1 cellular context compared by ENCODE assay signal in the genomic region with DNA sequence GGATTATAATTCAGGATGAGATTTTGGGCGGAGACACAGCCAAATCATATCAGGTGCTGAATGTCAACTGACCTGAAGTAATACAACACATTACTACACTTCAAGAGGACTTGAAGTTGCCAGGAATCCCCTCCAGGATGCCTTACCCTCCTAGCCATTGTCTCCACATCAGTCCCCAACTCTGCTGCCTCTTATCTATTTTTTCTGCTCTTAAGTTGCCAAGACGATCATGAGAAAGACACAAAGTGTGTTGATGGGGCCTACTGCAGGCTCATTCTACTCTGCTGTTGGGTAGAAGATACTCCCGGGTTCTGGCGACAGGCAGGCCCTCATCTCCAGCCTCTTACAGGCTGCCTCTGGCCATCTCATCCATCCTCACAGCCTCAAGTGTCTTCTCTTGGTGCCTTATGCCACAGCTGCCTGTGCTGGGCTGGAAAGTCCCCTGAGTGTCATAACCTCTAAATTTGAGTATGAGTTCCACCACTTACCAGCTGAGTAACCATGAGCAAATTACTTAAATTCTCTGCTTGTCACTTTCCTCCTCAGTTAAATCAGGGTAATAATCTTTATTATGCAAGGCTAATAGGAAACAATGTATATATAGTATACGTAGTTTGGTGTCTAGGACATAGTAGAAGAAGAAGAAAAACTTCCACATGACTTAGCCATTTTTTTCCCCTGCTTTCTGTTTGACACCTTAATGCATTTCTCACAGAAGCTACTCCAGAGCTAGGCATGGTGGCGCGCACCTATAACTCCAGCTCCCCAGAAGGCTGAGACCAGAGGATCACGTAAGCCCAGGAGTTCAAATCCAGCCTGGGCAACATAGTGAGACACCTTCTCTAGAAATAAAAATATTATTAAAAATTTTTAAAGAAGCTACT.
TF ChIP-seq lines count a peak whose summit lies in the region.

No MANE protein-coding gene starts in this region.

TF ChIP-seq in GM12878, 131 proteins besides CTCF, POLR2A, EP300 and RAD21 (continued from another document and continues in another):
- TF ChIP-seq CREM (IDR thresholded peaks at IDR 0.05; ENCODE audit: low read depth) (peak; percentile 87), ZZZ3 (IDR thresholded peaks at IDR 0.05; ENCODE audit: control insufficient read depth, insufficient read length, low read depth) (no peak), RCOR1 (conservative IDR thresholded peaks at IDR 0.05; ENCODE audit: low read depth, low read length) (0 out of 2 replicates have a peak, but pooled peaks have one; percentile 51), ZSCAN29 (IDR thresholded peaks at IDR 0.05) (no peak), IKZF2 (IDR thresholded peaks at IDR 0.05) (peak in 1 of 2 experiments; percentile 20; a peak in 1 of 4 replicates), IRF4 (IDR thresholded peaks at IDR 0.05; ENCODE audit: low read depth, low read length) (0 out of 2 replicates have a peak, but pooled peaks have one; percentile 46), SKIL (IDR thresholded peaks at IDR 0.05; ENCODE audit: low read depth, poor library complexity, severe bottlenecking) (no peak), MYC (IDR thresholded peaks at IDR 0.05; ENCODE audit: insufficient read depth, insufficient read length, insufficient replicate concordance, low read length, severe bottlenecking) (no peak), YBX1 (IDR thresholded peaks at IDR 0.05) (no peak), TARDBP (IDR thresholded peaks at IDR 0.05; ENCODE audit: borderline replicate concordance) (no peak), ZNF384 (IDR thresholded peaks at IDR 0.05; ENCODE audit: borderline replicate concordance, low read depth, low read length) (no peak), RUNX3 (IDR thresholded peaks at IDR 0.05; ENCODE audit: low read length) (peak; percentile 88), SREBF1 (IDR thresholded peaks at IDR 0.05; ENCODE audit: low read length) (no peak), YY1 (IDR thresholded peaks at IDR 0.05; ENCODE audit: low read depth, low read length) (no peak), SIN3A (IDR thresholded peaks at IDR 0.05; ENCODE audit: low read depth, low read length) (no peak), ZBTB11 (CRISPR knock-in tag; IDR thresholded peaks at IDR 0.05) (no peak), EGR1 (IDR thresholded peaks at IDR 0.05; ENCODE audit: borderline replicate concordance in 1 of 2, low read depth in 2 of 2, low read length in 2 of 2) (no peak), EZH2 (IDR thresholded peaks at IDR 0.05; ENCODE audit: borderline replicate concordance, control insufficient read depth, low read depth, low read length) (no peak), SUPT20H (IDR thresholded peaks at IDR 0.05; ENCODE audit: borderline replicate concordance, control insufficient read depth, low read depth, low read length) (no peak), ASH2L (IDR thresholded peaks at IDR 0.05; ENCODE audit: borderline replicate concordance, low read depth) (no peak), SRF (IDR thresholded peaks at IDR 0.05; ENCODE audit: low read depth in 2 of 2, low read length in 2 of 2) (no peak), FOS (IDR thresholded peaks at IDR 0.05; ENCODE audit: borderline replicate concordance, extremely low read depth, insufficient read length) (no peak), KDM1A (IDR thresholded peaks at IDR 0.05; ENCODE audit: borderline replicate concordance) (no peak), CBX5 (IDR thresholded peaks at IDR 0.05; ENCODE audit: low read depth) (peak; percentile 74; the same call in 1 of the 2 replicates), SMARCA5 (IDR thresholded peaks at IDR 0.05) (no peak), POU2F2 (IDR thresholded peaks at IDR 0.05; ENCODE audit: borderline replicate concordance, low read depth, low read length) (peak; percentile 83; the same call in 1 of the 3 replicates), HCFC1 (IDR thresholded peaks at IDR 0.05; ENCODE audit: low read length) (no peak), PBX3 (IDR thresholded peaks at IDR 0.05; ENCODE audit: insufficient replicate concordance, low read depth, low read length) (peak; percentile 26), CHD2 (IDR thresholded peaks at IDR 0.05; ENCODE audit: borderline replicate concordance, low read depth, low read length) (no peak), ZNF622 (IDR thresholded peaks at IDR 0.05) (no peak), JUNB (IDR thresholded peaks at IDR 0.05) (peak; percentile 76), SP1 (IDR thresholded peaks at IDR 0.05; ENCODE audit: low read depth, low read length) (peak; percentile 12), MEF2B (IDR thresholded peaks at IDR 0.05; ENCODE audit: partially characterized antibody, poor library complexity, severe bottlenecking) (no peak), ZNF217 (IDR thresholded peaks at IDR 0.05) (no peak), MTA2 (IDR thresholded peaks at IDR 0.05; ENCODE audit: low read depth) (0 out of 2 replicates have a peak, but pooled peaks have one; percentile 50)
- TF ChIP-seq, protein P1, sequence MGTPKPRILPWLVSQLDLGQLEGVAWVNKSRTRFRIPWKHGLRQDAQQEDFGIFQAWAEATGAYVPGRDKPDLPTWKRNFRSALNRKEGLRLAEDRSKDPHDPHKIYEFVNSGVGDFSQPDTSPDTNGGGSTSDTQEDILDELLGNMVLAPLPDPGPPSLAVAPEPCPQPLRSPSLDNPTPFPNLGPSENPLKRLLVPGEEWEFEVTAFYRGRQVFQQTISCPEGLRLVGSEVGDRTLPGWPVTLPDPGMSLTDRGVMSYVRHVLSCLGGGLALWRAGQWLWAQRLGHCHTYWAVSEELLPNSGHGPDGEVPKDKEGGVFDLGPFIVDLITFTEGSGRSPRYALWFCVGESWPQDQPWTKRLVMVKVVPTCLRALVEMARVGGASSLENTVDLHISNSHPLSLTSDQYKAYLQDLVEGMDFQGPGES (IDR thresholded peaks at IDR 0.05), result no peak
- TF ChIP-seq, protein P2, sequence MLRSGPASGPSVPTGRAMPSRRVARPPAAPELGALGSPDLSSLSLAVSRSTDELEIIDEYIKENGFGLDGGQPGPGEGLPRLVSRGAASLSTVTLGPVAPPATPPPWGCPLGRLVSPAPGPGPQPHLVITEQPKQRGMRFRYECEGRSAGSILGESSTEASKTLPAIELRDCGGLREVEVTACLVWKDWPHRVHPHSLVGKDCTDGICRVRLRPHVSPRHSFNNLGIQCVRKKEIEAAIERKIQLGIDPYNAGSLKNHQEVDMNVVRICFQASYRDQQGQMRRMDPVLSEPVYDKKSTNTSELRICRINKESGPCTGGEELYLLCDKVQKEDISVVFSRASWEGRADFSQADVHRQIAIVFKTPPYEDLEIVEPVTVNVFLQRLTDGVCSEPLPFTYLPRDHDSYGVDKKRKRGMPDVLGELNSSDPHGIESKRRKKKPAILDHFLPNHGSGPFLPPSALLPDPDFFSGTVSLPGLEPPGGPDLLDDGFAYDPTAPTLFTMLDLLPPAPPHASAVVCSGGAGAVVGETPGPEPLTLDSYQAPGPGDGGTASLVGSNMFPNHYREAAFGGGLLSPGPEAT (IDR thresholded peaks at IDR 0.05; ENCODE audit: low read depth), result peak; percentile 90
- TF ChIP-seq, protein P3, sequence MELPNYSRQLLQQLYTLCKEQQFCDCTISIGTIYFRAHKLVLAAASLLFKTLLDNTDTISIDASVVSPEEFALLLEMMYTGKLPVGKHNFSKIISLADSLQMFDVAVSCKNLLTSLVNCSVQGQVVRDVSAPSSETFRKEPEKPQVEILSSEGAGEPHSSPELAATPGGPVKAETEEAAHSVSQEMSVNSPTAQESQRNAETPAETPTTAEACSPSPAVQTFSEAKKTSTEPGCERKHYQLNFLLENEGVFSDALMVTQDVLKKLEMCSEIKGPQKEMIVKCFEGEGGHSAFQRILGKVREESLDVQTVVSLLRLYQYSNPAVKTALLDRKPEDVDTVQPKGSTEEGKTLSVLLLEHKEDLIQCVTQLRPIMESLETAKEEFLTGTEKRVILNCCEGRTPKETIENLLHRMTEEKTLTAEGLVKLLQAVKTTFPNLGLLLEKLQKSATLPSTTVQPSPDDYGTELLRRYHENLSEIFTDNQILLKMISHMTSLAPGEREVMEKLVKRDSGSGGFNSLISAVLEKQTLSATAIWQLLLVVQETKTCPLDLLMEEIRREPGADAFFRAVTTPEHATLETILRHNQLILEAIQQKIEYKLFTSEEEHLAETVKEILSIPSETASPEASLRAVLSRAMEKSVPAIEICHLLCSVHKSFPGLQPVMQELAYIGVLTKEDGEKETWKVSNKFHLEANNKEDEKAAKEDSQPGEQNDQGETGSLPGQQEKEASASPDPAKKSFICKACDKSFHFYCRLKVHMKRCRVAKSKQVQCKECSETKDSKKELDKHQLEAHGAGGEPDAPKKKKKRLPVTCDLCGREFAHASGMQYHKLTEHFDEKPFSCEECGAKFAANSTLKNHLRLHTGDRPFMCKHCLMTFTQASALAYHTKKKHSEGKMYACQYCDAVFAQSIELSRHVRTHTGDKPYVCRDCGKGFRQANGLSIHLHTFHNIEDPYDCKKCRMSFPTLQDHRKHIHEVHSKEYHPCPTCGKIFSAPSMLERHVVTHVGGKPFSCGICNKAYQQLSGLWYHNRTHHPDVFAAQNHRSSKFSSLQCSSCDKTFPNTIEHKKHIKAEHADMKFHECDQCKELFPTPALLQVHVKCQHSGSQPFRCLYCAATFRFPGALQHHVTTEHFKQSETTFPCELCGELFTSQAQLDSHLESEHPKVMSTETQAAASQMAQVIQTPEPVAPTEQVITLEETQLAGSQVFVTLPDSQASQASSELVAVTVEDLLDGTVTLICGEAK (IDR thresholded peaks at IDR 0.05; ENCODE audit: borderline replicate concordance), result no peak
- TF ChIP-seq, protein P4, sequence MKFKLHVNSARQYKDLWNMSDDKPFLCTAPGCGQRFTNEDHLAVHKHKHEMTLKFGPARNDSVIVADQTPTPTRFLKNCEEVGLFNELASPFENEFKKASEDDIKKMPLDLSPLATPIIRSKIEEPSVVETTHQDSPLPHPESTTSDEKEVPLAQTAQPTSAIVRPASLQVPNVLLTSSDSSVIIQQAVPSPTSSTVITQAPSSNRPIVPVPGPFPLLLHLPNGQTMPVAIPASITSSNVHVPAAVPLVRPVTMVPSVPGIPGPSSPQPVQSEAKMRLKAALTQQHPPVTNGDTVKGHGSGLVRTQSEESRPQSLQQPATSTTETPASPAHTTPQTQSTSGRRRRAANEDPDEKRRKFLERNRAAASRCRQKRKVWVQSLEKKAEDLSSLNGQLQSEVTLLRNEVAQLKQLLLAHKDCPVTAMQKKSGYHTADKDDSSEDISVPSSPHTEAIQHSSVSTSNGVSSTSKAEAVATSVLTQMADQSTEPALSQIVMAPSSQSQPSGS (IDR thresholded peaks at IDR 0.05; ENCODE audit: low read length), result peak; percentile 64; the same call in 1 of the 2 replicates
